ENCODE assay signal across 5 cellular contexts in genomic region chr7:154347867-154348266, GRCh38.
"Had no signal": no experiment of that assay in that cellular context is flagged by ENCODE, and none has a peak within 500 bp of the region (broad histone marks: within the 10 kb centered on the region; RNA-seq: fewer than 3 reads in every experiment).

No MANE protein-coding gene starts in this region.

- ATAC-seq: GM23338, K562 had no signal

- H3K4me3 ChIP-seq: GM23338, K562 had no signal

- DNase-seq: H9, HCEC 1CT, IMR-90 had no signal
